In the genomic region with DNA sequence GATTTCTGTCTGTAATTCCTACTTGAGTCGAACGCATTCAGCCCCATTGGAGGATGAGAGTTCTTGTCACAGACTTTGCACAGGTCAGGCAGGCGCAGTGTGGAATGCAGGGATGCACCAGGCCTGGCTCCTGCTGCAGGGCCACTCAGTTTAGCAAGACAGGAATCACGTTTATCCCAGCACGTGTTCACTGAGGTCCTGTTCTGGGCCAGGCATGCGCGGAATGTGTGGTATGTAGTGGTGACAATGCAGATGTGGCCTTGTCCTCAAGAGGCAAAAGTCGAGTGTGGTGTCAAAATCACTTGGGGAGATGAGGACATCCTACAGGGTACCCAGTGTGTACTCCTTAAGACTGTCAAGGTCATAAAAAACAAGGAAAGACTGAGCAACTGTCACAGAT, we compare ENCODE assay signal across 1 cellular context.
TF ChIP-seq lines count a peak whose summit lies in the region.

No MANE protein-coding gene starts in this region.

TF ChIP-seq in GM23338, 12 proteins besides CTCF, POLR2A, EP300 and RAD21 (continued from another document):
- TF ChIP-seq, protein P1, sequence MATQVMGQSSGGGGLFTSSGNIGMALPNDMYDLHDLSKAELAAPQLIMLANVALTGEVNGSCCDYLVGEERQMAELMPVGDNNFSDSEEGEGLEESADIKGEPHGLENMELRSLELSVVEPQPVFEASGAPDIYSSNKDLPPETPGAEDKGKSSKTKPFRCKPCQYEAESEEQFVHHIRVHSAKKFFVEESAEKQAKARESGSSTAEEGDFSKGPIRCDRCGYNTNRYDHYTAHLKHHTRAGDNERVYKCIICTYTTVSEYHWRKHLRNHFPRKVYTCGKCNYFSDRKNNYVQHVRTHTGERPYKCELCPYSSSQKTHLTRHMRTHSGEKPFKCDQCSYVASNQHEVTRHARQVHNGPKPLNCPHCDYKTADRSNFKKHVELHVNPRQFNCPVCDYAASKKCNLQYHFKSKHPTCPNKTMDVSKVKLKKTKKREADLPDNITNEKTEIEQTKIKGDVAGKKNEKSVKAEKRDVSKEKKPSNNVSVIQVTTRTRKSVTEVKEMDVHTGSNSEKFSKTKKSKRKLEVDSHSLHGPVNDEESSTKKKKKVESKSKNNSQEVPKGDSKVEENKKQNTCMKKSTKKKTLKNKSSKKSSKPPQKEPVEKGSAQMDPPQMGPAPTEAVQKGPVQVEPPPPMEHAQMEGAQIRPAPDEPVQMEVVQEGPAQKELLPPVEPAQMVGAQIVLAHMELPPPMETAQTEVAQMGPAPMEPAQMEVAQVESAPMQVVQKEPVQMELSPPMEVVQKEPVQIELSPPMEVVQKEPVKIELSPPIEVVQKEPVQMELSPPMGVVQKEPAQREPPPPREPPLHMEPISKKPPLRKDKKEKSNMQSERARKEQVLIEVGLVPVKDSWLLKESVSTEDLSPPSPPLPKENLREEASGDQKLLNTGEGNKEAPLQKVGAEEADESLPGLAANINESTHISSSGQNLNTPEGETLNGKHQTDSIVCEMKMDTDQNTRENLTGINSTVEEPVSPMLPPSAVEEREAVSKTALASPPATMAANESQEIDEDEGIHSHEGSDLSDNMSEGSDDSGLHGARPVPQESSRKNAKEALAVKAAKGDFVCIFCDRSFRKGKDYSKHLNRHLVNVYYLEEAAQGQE (IDR thresholded peaks at IDR 0.05; ENCODE audit: unreplicated experiment) = no peak
- TF ChIP-seq STAT1 (IDR thresholded peaks at IDR 0.05; ENCODE audit: unreplicated experiment) (no peak), EZH2 (IDR thresholded peaks at IDR 0.05; ENCODE audit: low read depth, unreplicated experiment) (no peak), CREB1 (CRISPR knock-in tag; IDR thresholded peaks at IDR 0.05; ENCODE audit: low read depth) (no peak), ZNF331 (CRISPR knock-in tag; IDR thresholded peaks at IDR 0.05; ENCODE audit: low read depth) (no peak), JUNB (IDR thresholded peaks at IDR 0.05; ENCODE audit: unreplicated experiment) (no peak), POLR2AphosphoS5 (IDR thresholded peaks at IDR 0.05; ENCODE audit: low read depth) (no peak)
- TF ChIP-seq, protein P2, sequence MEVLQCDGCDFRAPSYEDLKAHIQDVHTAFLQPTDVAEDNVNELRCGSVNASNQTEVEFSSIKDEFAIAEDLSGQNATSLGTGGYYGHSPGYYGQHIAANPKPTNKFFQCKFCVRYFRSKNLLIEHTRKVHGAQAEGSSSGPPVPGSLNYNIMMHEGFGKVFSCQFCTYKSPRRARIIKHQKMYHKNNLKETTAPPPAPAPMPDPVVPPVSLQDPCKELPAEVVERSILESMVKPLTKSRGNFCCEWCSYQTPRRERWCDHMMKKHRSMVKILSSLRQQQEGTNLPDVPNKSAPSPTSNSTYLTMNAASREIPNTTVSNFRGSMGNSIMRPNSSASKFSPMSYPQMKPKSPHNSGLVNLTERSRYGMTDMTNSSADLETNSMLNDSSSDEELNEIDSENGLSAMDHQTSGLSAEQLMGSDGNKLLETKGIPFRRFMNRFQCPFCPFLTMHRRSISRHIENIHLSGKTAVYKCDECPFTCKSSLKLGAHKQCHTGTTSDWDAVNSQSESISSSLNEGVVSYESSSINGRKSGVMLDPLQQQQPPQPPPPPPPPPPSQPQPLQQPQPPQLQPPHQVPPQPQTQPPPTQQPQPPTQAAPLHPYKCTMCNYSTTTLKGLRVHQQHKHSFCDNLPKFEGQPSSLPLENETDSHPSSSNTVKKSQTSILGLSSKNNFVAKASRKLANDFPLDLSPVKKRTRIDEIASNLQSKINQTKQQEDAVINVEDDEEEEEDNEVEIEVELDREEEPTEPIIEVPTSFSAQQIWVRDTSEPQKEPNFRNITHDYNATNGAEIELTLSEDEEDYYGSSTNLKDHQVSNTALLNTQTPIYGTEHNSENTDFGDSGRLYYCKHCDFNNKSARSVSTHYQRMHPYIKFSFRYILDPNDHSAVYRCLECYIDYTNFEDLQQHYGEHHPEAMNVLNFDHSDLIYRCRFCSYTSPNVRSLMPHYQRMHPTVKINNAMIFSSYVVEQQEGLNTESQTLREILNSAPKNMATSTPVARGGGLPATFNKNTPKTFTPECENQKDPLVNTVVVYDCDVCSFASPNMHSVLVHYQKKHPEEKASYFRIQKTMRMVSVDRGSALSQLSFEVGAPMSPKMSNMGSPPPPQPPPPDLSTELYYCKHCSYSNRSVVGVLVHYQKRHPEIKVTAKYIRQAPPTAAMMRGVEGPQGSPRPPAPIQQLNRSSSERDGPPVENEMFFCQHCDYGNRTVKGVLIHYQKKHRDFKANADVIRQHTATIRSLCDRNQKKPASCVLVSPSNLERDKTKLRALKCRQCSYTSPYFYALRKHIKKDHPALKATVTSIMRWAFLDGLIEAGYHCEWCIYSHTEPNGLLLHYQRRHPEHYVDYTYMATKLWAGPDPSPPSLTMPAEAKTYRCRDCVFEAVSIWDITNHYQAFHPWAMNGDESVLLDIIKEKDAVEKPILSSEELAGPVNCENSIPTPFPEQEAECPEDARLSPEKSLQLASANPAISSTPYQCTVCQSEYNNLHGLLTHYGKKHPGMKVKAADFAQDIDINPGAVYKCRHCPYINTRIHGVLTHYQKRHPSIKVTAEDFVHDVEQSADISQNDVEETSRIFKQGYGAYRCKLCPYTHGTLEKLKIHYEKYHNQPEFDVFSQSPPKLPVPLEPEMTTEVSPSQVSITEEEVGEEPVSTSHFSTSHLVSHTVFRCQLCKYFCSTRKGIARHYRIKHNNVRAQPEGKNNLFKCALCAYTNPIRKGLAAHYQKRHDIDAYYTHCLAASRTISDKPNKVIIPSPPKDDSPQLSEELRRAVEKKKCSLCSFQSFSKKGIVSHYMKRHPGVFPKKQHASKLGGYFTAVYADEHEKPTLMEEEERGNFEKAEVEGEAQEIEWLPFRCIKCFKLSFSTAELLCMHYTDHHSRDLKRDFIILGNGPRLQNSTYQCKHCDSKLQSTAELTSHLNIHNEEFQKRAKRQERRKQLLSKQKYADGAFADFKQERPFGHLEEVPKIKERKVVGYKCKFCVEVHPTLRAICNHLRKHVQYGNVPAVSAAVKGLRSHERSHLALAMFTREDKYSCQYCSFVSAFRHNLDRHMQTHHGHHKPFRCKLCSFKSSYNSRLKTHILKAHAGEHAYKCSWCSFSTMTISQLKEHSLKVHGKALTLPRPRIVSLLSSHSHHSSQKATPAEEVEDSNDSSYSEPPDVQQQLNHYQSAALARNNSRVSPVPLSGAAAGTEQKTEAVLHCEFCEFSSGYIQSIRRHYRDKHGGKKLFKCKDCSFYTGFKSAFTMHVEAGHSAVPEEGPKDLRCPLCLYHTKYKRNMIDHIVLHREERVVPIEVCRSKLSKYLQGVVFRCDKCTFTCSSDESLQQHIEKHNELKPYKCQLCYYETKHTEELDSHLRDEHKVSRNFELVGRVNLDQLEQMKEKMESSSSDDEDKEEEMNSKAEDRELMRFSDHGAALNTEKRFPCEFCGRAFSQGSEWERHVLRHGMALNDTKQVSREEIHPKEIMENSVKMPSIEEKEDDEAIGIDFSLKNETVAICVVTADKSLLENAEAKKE (CRISPR knock-in tag; IDR thresholded peaks at IDR 0.05) = no peak
TF ChIP-seq in GM23338: peak in this region for 0.
